In genomic region chr1:1819762-1820161, GRCh38 we compare ENCODE assay signal across 1 cellular context.
A peak's percentile ranks its signal among the peaks of the same experiment; 100 is the strongest.
TF ChIP-seq lines count a peak whose summit lies in the region.

No MANE protein-coding gene starts in this region.

TF ChIP-seq in HepG2, 621 proteins besides CTCF, POLR2A, EP300 and RAD21:
- peak; percentile 67 for TF ChIP-seq RBM22 (optimal IDR thresholded peaks at IDR 0.05; ENCODE audit: low read length)
- TF ChIP-seq SOX5 (CRISPR knock-in tag; IDR thresholded peaks at IDR 0.05; ENCODE audit: borderline replicate concordance): no peak
- no peak for TF ChIP-seq KDM4B (CRISPR knock-in tag; IDR thresholded peaks at IDR 0.05)
